In genomic region chr1:9721606-9722377, GRCh38 we compare ENCODE assay signal across 9 cellular contexts.
A peak's percentile ranks its signal among the peaks of the same experiment; 100 is the strongest.
DNase-seq lines count a peak whose midpoint lies in the region; ATAC-seq, FAIRE-seq and TF ChIP-seq lines count a peak whose summit lies in the region.
"Had no signal": no experiment of that assay in that cellular context is flagged by ENCODE, and none has a peak within 500 bp of the region (broad histone marks: within the 10 kb centered on the region; RNA-seq: fewer than 3 reads in every experiment).

No MANE protein-coding gene starts in this region.

- H3K27ac ChIP-seq in tibial artery, result no peak overlapping the region

- H3K27ac Mint-ChIP-seq in CD14-positive monocyte (peak overlapping the region in 1 of 7 donors; percentile 26), naive B cell (peak overlapping the region in 3 of 6 donors; percentile 4 to 79 (median 75))
- no peak overlapping the region for H3K27ac Mint-ChIP-seq in activated CD4-positive, alpha-beta T cell treated with anti-CD3 and anti-CD28 coated beads for 36 hours

- POLR2A ChIA-PET in activated CD4-positive, alpha-beta T cell treated with anti-CD3 and anti-CD28 coated beads for 36 hours (lab: Charles Lee), result interaction anchor here (0.6 to 0.8 kb wide), 2 partner anchors 11 to 70 kb away, joined by 4 to 5 read pairs; no protein-coding TSS in a partner anchor

- H3K4me1 Mint-ChIP-seq in CD14-positive monocyte (peaks cover 18% of the 10 kb centered on the region), naive B cell (peaks cover 13 to 34% (median 32%) of the 10 kb centered on the region in 3 donors)
- H3K4me1 Mint-ChIP-seq in activated CD4-positive, alpha-beta T cell treated with anti-CD3 and anti-CD28 coated beads for 36 hours, result peaks cover 62% of the 10 kb centered on the region

- peaks cover 0 to 8% (median 4%) of the 10 kb centered on the region in 4 donors for H3K4me1 ChIP-seq in tibial artery

- peaks cover 30 to 97% (median 70%) of the 10 kb centered on the region in 3 donors for H3K36me3 ChIP-seq in tibial artery

- CTCF ChIA-PET in activated CD4-positive, alpha-beta T cell treated with anti-CD3 and anti-CD28 coated beads for 36 hours (lab: Charles Lee), result interaction anchor here (0.6 to 4.0 kb wide), 15 partner anchors 18 to 491 kb away, joined by 3 to 20 read pairs (median 4); no protein-coding TSS in a partner anchor

- intact Hi-C loops in CD14-positive monocyte (cut with micrococcal nuclease), result loop anchor here (5.0 to 10.0 kb wide), 2 partner anchors 143 to 146 kb away; no protein-coding TSS in a partner anchor
- intact Hi-C loops in activated CD4-positive, alpha-beta T cell treated with anti-CD3 and anti-CD28 coated beads for 36 hours (cut with DNase I, micrococcal nuclease), result no loop called here
- intact Hi-C loops in tibial artery (cut with DNase I; ENCODE audit: low total_unique reads), result loop anchor here (10.0 kb wide), 1 partner anchor 143 kb away; no protein-coding TSS in a partner anchor

- H3K9me3 Mint-ChIP-seq in CD14-positive monocyte (peaks cover 0 to 3% (median 0%) of the 10 kb centered on the region in 7 donors), naive B cell (no peaks in the 10 kb centered on the region)
- peaks cover 9% of the 10 kb centered on the region for H3K9me3 Mint-ChIP-seq in activated CD4-positive, alpha-beta T cell treated with anti-CD3 and anti-CD28 coated beads for 36 hours (ENCODE audit: low read depth)
- H3K9me3 Mint-ChIP-seq: natural killer cell treated with Interleukin-12 subunit alpha and Interleukin-12 subunit beta and Interleukin-15 and Interleukin-18, amount 100 ng/mL, for 72 hours had no signal

- H3K4me3 Mint-ChIP-seq in CD14-positive monocyte (no peak overlapping the region), naive B cell (no peak overlapping the region)
- no peak overlapping the region for H3K4me3 Mint-ChIP-seq in activated CD4-positive, alpha-beta T cell treated with anti-CD3 and anti-CD28 coated beads for 36 hours
- H3K4me3 Mint-ChIP-seq: natural killer cell treated with Interleukin-12 subunit alpha and Interleukin-12 subunit beta and Interleukin-15 and Interleukin-18, amount 100 ng/mL, for 72 hours had no signal

- ATAC-seq in activated CD4-positive, alpha-beta T cell treated with anti-CD3 and anti-CD28 coated beads for 36 hours, result peak; percentile 17
- peak; percentile 51 to 52 for ATAC-seq in naive B cell (ENCODE audit: low read depth in 2 of 2)
- no peak for ATAC-seq in HG03280 (IDR thresholded peaks at IDR 0.05; ENCODE audit: unreplicated experiment)
- ATAC-seq in GM21717 (IDR thresholded peaks at IDR 0.05; ENCODE audit: unreplicated experiment), result no peak

- peaks cover 0 to 8% (median 7%) of the 10 kb centered on the region in 3 donors for H3K9me3 ChIP-seq in tibial artery

- DNase-seq in CD14-positive monocyte (ENCODE audit: low spot score), result no peak
- DNase-seq in HTR-8/SVneo (ENCODE audit: insufficient read length, low spot score), result peak; percentile 27
- DNase-seq in activated CD4-positive, alpha-beta T cell treated with anti-CD3 and anti-CD28 coated beads for 36 hours, result peak; percentile 83
- DNase-seq in cerebellum (ENCODE audit: low spot score), result peak; percentile 49
- peak; percentile 70 for DNase-seq in naive B cell
- no peak for DNase-seq in tibial artery

- H3K27me3 Mint-ChIP-seq in CD14-positive monocyte (ENCODE audit: low read depth in 3 of 3) (peaks cover 0 to 1% (median 0%) of the 10 kb centered on the region in 3 donors), naive B cell (no peaks in the 10 kb centered on the region)
- H3K27me3 Mint-ChIP-seq in activated CD4-positive, alpha-beta T cell treated with anti-CD3 and anti-CD28 coated beads for 36 hours, result no peaks in the 10 kb centered on the region
- H3K27me3 Mint-ChIP-seq: natural killer cell treated with Interleukin-12 subunit alpha and Interleukin-12 subunit beta and Interleukin-15 and Interleukin-18, amount 100 ng/mL, for 72 hours had no signal

- no peak for FAIRE-seq in HTR-8/SVneo (lab: Jason Lieb, UNC)

- TF ChIP-seq CTCF in CD14-positive monocyte (IDR thresholded peaks at IDR 0.05), result peak; percentile 93
- peak; percentile 35 to 44 for TF ChIP-seq CTCF in tibial artery (IDR thresholded peaks at IDR 0.05)

- no peak overlapping the region for H3K4me3 ChIP-seq in tibial artery

- H3K36me3 Mint-ChIP-seq in CD14-positive monocyte (peaks cover 65 to 90% of the 10 kb centered on the region in 2 donors), naive B cell (peaks cover 0 to 10% of the 10 kb centered on the region in 2 donors)
- peaks cover 81% of the 10 kb centered on the region for H3K36me3 Mint-ChIP-seq in activated CD4-positive, alpha-beta T cell treated with anti-CD3 and anti-CD28 coated beads for 36 hours (ENCODE audit: low read depth)

- H3K27me3 ChIP-seq in tibial artery, result no peaks in the 10 kb centered on the region

Comparison
In these comparisons a context has a peak if more than half of its experiments do, and no peak if none do; other contexts are left out.
1. DNase-seq: peak in HTR-8/SVneo (single experiment), activated CD4-positive, alpha-beta T cell treated with anti-CD3 and anti-CD28 coated beads for 36 hours (single experiment), cerebellum (single experiment) and naive B cell (single experiment); none in CD14-positive monocyte (single experiment) and tibial artery (0 of 2).
2. ATAC-seq: peak in activated CD4-positive, alpha-beta T cell treated with anti-CD3 and anti-CD28 coated beads for 36 hours (single experiment) and naive B cell (2 of 2); none in HG03280 (single experiment) and GM21717 (single experiment).
3. intact Hi-C loops: an anchor here in CD14-positive monocyte (5.0 to 10.0 kb wide) and tibial artery (10.0 kb wide); none called in activated CD4-positive, alpha-beta T cell treated with anti-CD3 and anti-CD28 coated beads for 36 hours.